ENCODE assay signal across 33 cellular contexts in the genomic region with DNA sequence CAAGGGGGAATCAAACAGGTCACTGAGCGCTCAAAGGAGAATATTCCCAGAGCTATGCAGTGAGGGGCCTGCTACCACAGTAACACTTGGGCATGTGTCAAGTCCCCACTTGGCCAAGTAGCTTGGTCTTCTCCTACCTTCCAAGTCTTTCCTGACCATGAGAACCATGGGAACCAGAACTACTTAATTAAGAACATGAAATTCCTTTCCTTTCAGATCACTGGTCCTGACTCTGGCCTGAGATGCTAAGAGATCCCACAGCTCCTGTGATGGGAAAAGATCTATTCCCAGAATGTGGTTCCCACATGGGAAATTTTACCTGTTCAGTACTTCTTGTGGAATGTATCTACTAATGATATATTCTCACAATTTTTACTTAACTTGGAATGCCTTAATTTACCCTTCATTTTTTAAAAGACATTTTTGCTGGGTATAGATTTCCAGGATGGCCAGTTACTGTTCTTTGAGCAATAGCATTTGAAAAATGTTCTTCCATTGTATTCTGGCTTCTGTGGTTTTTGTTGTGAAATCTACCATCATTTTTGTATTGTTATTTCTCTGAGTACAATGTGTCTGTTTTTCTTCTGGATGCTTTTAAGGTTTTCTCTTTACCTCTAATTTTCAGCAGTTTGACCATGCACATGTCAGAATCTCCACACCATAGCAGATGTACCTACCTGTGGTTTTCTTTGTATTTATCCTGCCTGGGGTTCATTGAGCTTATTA. TPM values are rescaled to one million over a fixed set of nuclear protein-coding genes. Genes with fewer than 3 reads are reported as not detected.
DNase-seq lines count a peak whose midpoint lies in the region; ATAC-seq, FAIRE-seq and TF ChIP-seq lines count a peak whose summit lies in the region.
"Had no signal": no experiment of that assay in that cellular context is flagged by ENCODE, and none has a peak within 500 bp of the region (broad histone marks: within the 10 kb centered on the region; RNA-seq: fewer than 3 reads in every experiment).

No MANE protein-coding gene starts in this region.

- no peak overlapping the region for H3K56ac ChIP-seq in IMR-90 (ENCODE audit: extremely low read depth, insufficient read depth, low read length)

- no peak overlapping the region for H2BK120ac ChIP-seq in IMR-90 (ENCODE audit: low read depth, low read length)

- H2BK20ac ChIP-seq in IMR-90 (ENCODE audit: low read depth, low read length), result peak overlapping the region; percentile 66; the same call in 1 of the 2 replicates

- no peak overlapping the region for H4K5ac ChIP-seq in IMR-90 (ENCODE audit: low read depth, low read length)

- TF ChIP-seq RAD21 in IMR-90 (IDR thresholded peaks at IDR 0.05; ENCODE audit: low read length), result no peak

- H2AK5ac ChIP-seq in IMR-90 (ENCODE audit: low read depth, low read length), result no peak overlapping the region; the same call in 1 of the 2 replicates

- POLR2A ChIA-PET in IMR-90 (lab: Charles Lee; ENCODE audit: unreplicated experiment), result no interaction called here

- H4K91ac ChIP-seq in IMR-90 (ENCODE audit: insufficient read depth, low read depth, low read length), result no peak overlapping the region

- H3K9me1 ChIP-seq in IMR-90 (ENCODE audit: insufficient read depth, low read length), result peaks cover 3% of the 10 kb centered on the region; the same call in 1 of the 2 replicates

- CTCF ChIA-PET in IMR-90 (lab: Yijun Ruan, JAX), result interaction anchor here (0.6 to 2.3 kb wide), 3 partner anchors 10 to 103 kb away, joined by 3 to 10 read pairs (median 10); no protein-coding TSS in a partner anchor

- intact Hi-C loops in IMR-90 (cut with micrococcal nuclease), result no loop called here

- TF ChIP-seq CTCF in IMR-90 (conservative IDR thresholded peaks at IDR 0.05; ENCODE audit: low read depth, low read length) (no peak), astrocyte of the spinal cord (IDR thresholded peaks at IDR 0.05; ENCODE audit: low read depth, low read length) (no peak)

- in situ Hi-C loops in IMR-90 (cut with MboI; ENCODE audit: low sequenced_read_pairs) (no loop called here), astrocyte of the spinal cord (cut with HindIII; ENCODE audit: low sequenced_read_pairs) (no loop called here)

- no peaks in the 10 kb centered on the region for H4K20me1 ChIP-seq in IMR-90 (ENCODE audit: insufficient read depth, low read length)

- H4K8ac ChIP-seq in IMR-90 (ENCODE audit: low read depth in 2 of 2, low read length in 2 of 2), result no peak overlapping the region

- H3K27ac ChIP-seq in ACC112 (ENCODE audit: low read depth, low read length) (peak overlapping the region; percentile 68), IMR-90 (ENCODE audit: insufficient read depth, low read length) (no peak overlapping the region), SJCRH30 (no peak overlapping the region), small intestine (ENCODE audit: low read depth in 1 of 2, low read length in 1 of 2) (no peak overlapping the region)
- H3K27ac ChIP-seq: dorsolateral prefrontal cortex, hepatocyte, testis, vagina had no signal

- H3K18ac ChIP-seq in IMR-90 (ENCODE audit: low read depth, low read length), result no peak overlapping the region

- no peak overlapping the region for H3K4ac ChIP-seq in IMR-90 (ENCODE audit: low read depth, low read length)

- no peak overlapping the region for H3K14ac ChIP-seq in IMR-90 (replicated peaks; ENCODE audit: low read depth, low read length)

- H3K36me3 ChIP-seq in ACC112 (ENCODE audit: insufficient read depth, low read length) (no peaks in the 10 kb centered on the region), IMR-90 (ENCODE audit: control insufficient read depth, insufficient read depth, low read length) (no peaks in the 10 kb centered on the region), SJCRH30 (no peaks in the 10 kb centered on the region), small intestine (ENCODE audit: control insufficient read depth in 2 of 2, insufficient read depth in 2 of 2, low read length in 2 of 2) (no peaks in the 10 kb centered on the region)
- H3K36me3 ChIP-seq: vagina had no signal

- H3K4me2 ChIP-seq in IMR-90 (ENCODE audit: low read depth, low read length), result no peak overlapping the region
- H3K4me2 ChIP-seq: hepatocyte had no signal

- dilution Hi-C loops in IMR-90 (cut with HindIII; ENCODE audit: low sequenced_read_pairs, unreplicated experiment), result no loop called here

- no peak overlapping the region for H2AFZ ChIP-seq in ACC112 (ENCODE audit: low read length, unreplicated experiment)
- no peak overlapping the region for H2AFZ ChIP-seq in IMR-90 (replicated peaks; ENCODE audit: low read length, poor library complexity)
- H2AFZ ChIP-seq: hepatocyte had no signal

- H3K23ac ChIP-seq in IMR-90 (ENCODE audit: low read depth, low read length), result no peak overlapping the region

- no peaks in the 10 kb centered on the region; the same call in 1 of the 2 replicates for H3K9me3 ChIP-seq in IMR-90 (ENCODE audit: control insufficient read depth, insufficient read depth, low read length)
- H3K9me3 ChIP-seq in SJCRH30 (replicated peaks), result no peaks in the 10 kb centered on the region
- no peaks in the 10 kb centered on the region for H3K9me3 ChIP-seq in small intestine (ENCODE audit: control insufficient read depth, low read depth)
- H3K9me3 ChIP-seq: testis, vagina had no signal

- peaks cover 29% of the 10 kb centered on the region for H3K4me1 ChIP-seq in ACC112 (ENCODE audit: control insufficient read depth, insufficient read depth, low read length, unreplicated experiment)
- peaks cover 11% of the 10 kb centered on the region for H3K4me1 ChIP-seq in IMR-90 (ENCODE audit: control insufficient read depth, insufficient read depth, low read length)
- peaks cover 2% of the 10 kb centered on the region; the same call in 1 of the 2 replicates for H3K4me1 ChIP-seq in SJCRH30
- H3K4me1 ChIP-seq in small intestine (ENCODE audit: control insufficient read depth in 2 of 2, insufficient read depth in 1 of 2, low read depth in 1 of 2, low read length in 1 of 2), result no peaks in the 10 kb centered on the region
- H3K4me1 ChIP-seq: testis had no signal

- H3K27me3 ChIP-seq in ACC112 (ENCODE audit: insufficient read depth, low read length) (no peaks in the 10 kb centered on the region), IMR-90 (ENCODE audit: control insufficient read depth, insufficient read depth, low read length) (peaks cover 6% of the 10 kb centered on the region), SJCRH30 (peaks cover 3% of the 10 kb centered on the region; the same call in 1 of the 2 replicates), small intestine (ENCODE audit: control insufficient read depth in 2 of 2, insufficient read depth in 2 of 2, low read length in 2 of 2) (no peaks in the 10 kb centered on the region)
- H3K27me3 ChIP-seq: dorsolateral prefrontal cortex, hepatocyte, testis, vagina had no signal

- no TSS peak for BruUV-seq in IMR-90 (replicated peaks; lab: Mats Ljungman, UMichigan)

- H3K4me3 ChIP-seq in ACC112 (ENCODE audit: low read depth, low read length) (no peak overlapping the region), IMR-90 (ENCODE audit: insufficient read depth, low read depth, low read length) (no peak overlapping the region), astrocyte of the spinal cord (ENCODE audit: low read depth, low read length) (no peak overlapping the region), SJCRH30 (no peak overlapping the region), small intestine (ENCODE audit: low read depth in 1 of 2, low read length in 2 of 2) (no peak overlapping the region)
- H3K4me3 ChIP-seq: dorsolateral prefrontal cortex, hepatocyte, testis, vagina had no signal

- ATAC-seq in IMR-90 (ENCODE audit: low read depth), result no peak
- ATAC-seq: left ventricle myocardium superior; naive thymus-derived CD8-positive, alpha-beta T cell; SK-N-SH treated with all-trans-retinoic acid at 6 μM for 48 hours had no signal

- no peaks in the 10 kb centered on the region for H3K79me2 ChIP-seq in ACC112 (ENCODE audit: control insufficient read depth, insufficient read depth, low read length, unreplicated experiment)
- H3K79me2 ChIP-seq: hepatocyte had no signal

- DNase-seq in IMR-90 (peak; percentile 47), astrocyte of the spinal cord (ENCODE audit: low read depth, low spot score) (peak; percentile 51), iris pigment epithelial cell (ENCODE audit: low read depth) (peak; percentile 25), NCI-H1092 treated with DMSO at 0.1 percent for 48 hours (lab: John Stamatoyannopoulos, UW) (no peak), NCI-H69 (lab: John Stamatoyannopoulos, UW) (no peak), SJCRH30 (no peak), small intestine (no peak)
- DNase-seq: activated CD4-positive, alpha-beta T cell treated with anti-CD3 and anti-CD28 coated beads, Interleukin-2, amount 10 ng/mL, durations not matched to agents 24 days and 14 days; activated naive CD4-positive, alpha-beta T cell treated with Interleukin-2 at 50 U/mL for 16 hours; activated T-cell treated with anti-CD3 and anti-CD28 coated beads, Interleukin-2, amount 50 U/mL, for 48 hours; amygdala; C1 segment of cervical spinal cord; dorsolateral prefrontal cortex; foreskin melanocyte; immature natural killer cell; left ventricle myocardium superior; midbrain; MM.1S; naive thymus-derived CD8-positive, alpha-beta T cell; NCI-H1694; NCI-H510A treated with DMSO at 0.1 percent for 48 hours; occipital lobe; stimulated activated CD4-positive, alpha-beta T cell treated with anti-CD3 and anti-CD28 coated beads, Interleukin-12 subunit alpha, Interleukin-12 subunit beta, amount 100 ng/mL, for 4 hours; stimulated activated CD4-positive, alpha-beta T cell treated with anti-CD3 and anti-CD28 coated beads, Interleukin-4, amount 100 ng/mL, for 24 hours; stimulated activated naive CD4-positive, alpha-beta T cell treated with Interleukin-2 at 50 U/mL for 16 hours; T-helper 2 cell; testis had no signal

- no CpG with 5 or more reads among the region's 1 CpG for WGBS in IMR-90 (ENCODE audit: extremely low coverage in 2 of 2, insufficient read length in 1 of 2), 2 experiments
- whole genome bisulfite sequencing in small intestine, 3 donors, result 91 to 100% (median 100%) methylated on average over 1 of the region's 1 CpG

- no peak overlapping the region for H2AK9ac ChIP-seq in IMR-90 (replicated peaks; ENCODE audit: low read depth, low read length, poor library complexity)

- FAIRE-seq in small intestine (lab: Jason Lieb, UNC), result no peak
- FAIRE-seq: endothelial cell of umbilical vein, RCC 7860 had no signal

- no peak overlapping the region for H3K9ac ChIP-seq in IMR-90 (ENCODE audit: low read depth, low read length)

- no peak overlapping the region for H2BK15ac ChIP-seq in IMR-90 (ENCODE audit: low read depth, low read length)

- H3K79me1 ChIP-seq in IMR-90 (ENCODE audit: low read depth in 1 of 2, low read length in 2 of 2), result no peaks in the 10 kb centered on the region

- H2BK5ac ChIP-seq in IMR-90 (ENCODE audit: low read depth, low read length, poor library complexity, severe bottlenecking), result no peak overlapping the region

- no peak for TF ChIP-seq POLR2A in IMR-90 (IDR thresholded peaks at IDR 0.05; ENCODE audit: low read depth, low read length)

RNA-seq across cellular contexts. Expression of gene KCNIP3, which starts 37.9 kb away (rescaled TPM):
- 0.72 and 0.83 TPM in 2 replicates for total RNA-seq in IMR-90 (2012; rRNA removed)
- 1.4 TPM in 2 replicates for polyA plus RNA-seq in IMR-90 (2012; rRNA removed)
- 0.53 and 1.3 TPM in 2 replicates for polyA plus RNA-seq in IMR-90 (2012; cell fraction: cytosol; rRNA removed)
- polyA plus RNA-seq in IMR-90 (2012; cell fraction: nucleus; rRNA removed; ENCODE audit: low replicate concordance), result 1.5 and 3.2 TPM in 2 replicates
- not detected in 2 replicates for total RNA-seq in SJCRH30 (2014; rRNA removed; shearing (Covaris generic))
- 1 to 10 TPM; 1.4 to 3.8 (median 2.6) TPM for polyA plus RNA-seq in small intestine
- total RNA-seq: activated CD4-positive, alpha-beta T cell treated with anti-CD3 and anti-CD28 coated beads, Interleukin-2, amount 10 ng/mL, durations not matched to agents 24 days and 14 days; naive thymus-derived CD8-positive, alpha-beta T cell had no signal
- polyA plus RNA-seq: immature natural killer cell; naive thymus-derived CD8-positive, alpha-beta T cell had no signal

Comparison
In these comparisons a context has a peak if more than half of its experiments do, and no peak if none do; other contexts are left out.
1. DNase-seq: peak in IMR-90 (single experiment), astrocyte of the spinal cord (single experiment) and iris pigment epithelial cell (single experiment); none in NCI-H1092 treated with DMSO at 0.1 percent for 48 hours (single experiment), NCI-H69 (single experiment), SJCRH30 (0 of 2) and small intestine (single experiment).